ENCODE assay signal across 9 cellular contexts in the genomic region with DNA sequence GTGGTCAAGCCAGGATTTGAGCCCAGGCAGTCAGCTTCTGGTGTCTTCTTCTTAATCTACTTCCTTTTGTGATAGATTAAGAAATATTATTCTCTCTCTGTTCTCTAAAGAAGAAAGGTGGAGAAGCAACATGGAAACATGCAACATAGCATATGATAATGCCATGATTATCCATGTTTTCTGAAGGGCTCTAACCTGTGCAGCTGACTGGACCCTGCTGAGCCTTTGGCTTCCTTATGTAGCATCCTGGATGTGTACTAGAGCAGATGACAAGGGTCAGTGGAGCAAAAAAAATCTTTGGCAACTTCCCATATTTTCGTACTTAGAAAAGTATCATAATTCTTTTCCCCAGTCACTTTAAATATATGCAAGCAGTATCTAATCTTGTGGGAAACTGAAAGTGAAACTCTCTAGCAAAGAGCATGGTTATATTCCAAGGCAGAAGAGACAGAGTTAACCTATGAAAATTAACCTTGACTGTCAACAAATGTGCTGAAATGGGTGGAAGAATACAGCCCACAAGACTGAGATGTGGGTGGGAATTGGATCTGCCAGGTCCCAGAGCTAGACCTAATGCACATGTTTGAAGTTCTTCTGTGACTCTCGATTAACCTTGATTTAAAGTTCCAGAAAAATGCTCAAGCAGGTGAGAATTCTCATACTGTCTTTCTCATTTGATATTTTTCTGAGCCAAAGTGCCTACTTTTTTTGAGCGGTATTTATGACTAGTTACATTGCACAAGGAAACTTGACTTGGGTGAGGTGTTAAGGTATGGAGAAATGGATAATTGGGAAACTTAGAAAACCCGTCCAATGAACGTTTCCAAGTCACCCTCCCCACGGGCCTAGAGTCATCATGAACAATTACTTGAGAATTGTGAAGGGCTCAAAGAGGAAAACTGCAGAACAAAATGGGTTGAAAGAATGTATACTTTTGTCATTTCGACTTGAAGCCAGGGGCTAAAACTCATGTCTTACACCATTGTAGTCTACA.
A peak's percentile ranks its signal among the peaks of the same experiment; 100 is the strongest.
DNase-seq lines count a peak whose midpoint lies in the region; ATAC-seq, FAIRE-seq and TF ChIP-seq lines count a peak whose summit lies in the region.
"Had no signal": no experiment of that assay in that cellular context is flagged by ENCODE, and none has a peak within 500 bp of the region (broad histone marks: within the 10 kb centered on the region; RNA-seq: fewer than 3 reads in every experiment).

No MANE protein-coding gene starts in this region.

- peak overlapping the region; percentile 70 for H3K4me3 Mint-ChIP-seq in CD8-positive, alpha-beta T cell
- H3K4me3 Mint-ChIP-seq in endothelial cell (ENCODE audit: unreplicated experiment): no peak overlapping the region

- no peak for TF ChIP-seq POLR2A in sigmoid colon (IDR thresholded peaks at IDR 0.05)

- 81% methylated on average over 7 of the region's 7 CpGs for WGBS in sigmoid colon, 2 donors

- TF ChIP-seq EP300 in sigmoid colon (IDR thresholded peaks at IDR 0.05): no peak

- H3K9me3 ChIP-seq in CD8-positive, alpha-beta T cell (ENCODE audit: low read length): no peaks in the 10 kb centered on the region
- H3K9me3 ChIP-seq in sigmoid colon: no peaks in the 10 kb centered on the region

- peak overlapping the region; percentile 19 for H3K27ac Mint-ChIP-seq in CD8-positive, alpha-beta T cell
- no peak overlapping the region for H3K27ac Mint-ChIP-seq in endothelial cell (ENCODE audit: unreplicated experiment)

- intact Hi-C loops in CD8-positive, alpha-beta T cell (cut with DNase I, micrococcal nuclease): no loop called here
- intact Hi-C loops in left ventricle myocardium superior (cut with micrococcal nuclease) (no loop called here), sigmoid colon (cut with DNase I) (no loop called here)

- no peaks in the 10 kb centered on the region for H3K36me3 ChIP-seq in CD8-positive, alpha-beta T cell (ENCODE audit: insufficient read depth, low read length)
- no peaks in the 10 kb centered on the region for H3K36me3 ChIP-seq in sigmoid colon

- H3K36me3 Mint-ChIP-seq in CD8-positive, alpha-beta T cell: peaks cover 13% of the 10 kb centered on the region
- H3K36me3 Mint-ChIP-seq in endothelial cell (ENCODE audit: low read depth, unreplicated experiment): no peaks in the 10 kb centered on the region

- no peaks in the 10 kb centered on the region for H3K27me3 ChIP-seq in CD8-positive, alpha-beta T cell (ENCODE audit: insufficient read depth, low read length)
- H3K27me3 ChIP-seq in sigmoid colon: no peaks in the 10 kb centered on the region

- ATAC-seq in CD8-positive, alpha-beta T cell: peak; percentile 55
- ATAC-seq in GM21447 (IDR thresholded peaks at IDR 0.05; ENCODE audit: unreplicated experiment): peak; percentile 56
- ATAC-seq in left ventricle myocardium superior: peak; percentile 65
- no peak for ATAC-seq in HG02870 (IDR thresholded peaks at IDR 0.05; ENCODE audit: unreplicated experiment)

- CTCF ChIA-PET in CD8-positive, alpha-beta T cell (lab: Charles Lee): no interaction called here

- H3K4me1 Mint-ChIP-seq in CD8-positive, alpha-beta T cell (ENCODE audit: low read depth): peaks cover 40% of the 10 kb centered on the region
- H3K4me1 Mint-ChIP-seq in endothelial cell (ENCODE audit: unreplicated experiment): no peaks in the 10 kb centered on the region

- TF ChIP-seq CTCF in CD8-positive, alpha-beta T cell (IDR thresholded peaks at IDR 0.05): no peak
- TF ChIP-seq CTCF in endothelial cell (IDR thresholded peaks at IDR 0.05; ENCODE audit: unreplicated experiment) (no peak), D721Med (IDR thresholded peaks at IDR 0.05; ENCODE audit: insufficient read depth, missing control alignments) (no peak), sigmoid colon (IDR thresholded peaks at IDR 0.05) (no peak)

- peak overlapping the region; percentile 9 for H3K4me3 ChIP-seq in CD8-positive, alpha-beta T cell (ENCODE audit: low read depth, low read length)
- no peak overlapping the region for H3K4me3 ChIP-seq in sigmoid colon

- POLR2A ChIA-PET in CD8-positive, alpha-beta T cell (lab: Charles Lee): no interaction called here

- FAIRE-seq in D721Med (lab: Jason Lieb, UNC): no peak

- DNase-seq in CD8-positive, alpha-beta T cell: no peak
- DNase-seq in NCI-H446 treated with DMSO at 0.1 percent for 48 hours (lab: John Stamatoyannopoulos, UW) (peak; percentile 1), left ventricle myocardium superior (no peak), endothelial cell (ENCODE audit: low spot score) (no peak), D721Med (ENCODE audit: insufficient read length, low spot score) (no peak), sigmoid colon (no peak)

- H3K4me1 ChIP-seq in CD8-positive, alpha-beta T cell (ENCODE audit: insufficient read depth, low read length): peaks cover 12% of the 10 kb centered on the region
- peaks cover 0 to 12% (median 5%) of the 10 kb centered on the region in 4 donors for H3K4me1 ChIP-seq in sigmoid colon

- no peaks in the 10 kb centered on the region for H3K9me3 Mint-ChIP-seq in CD8-positive, alpha-beta T cell
- no peaks in the 10 kb centered on the region for H3K9me3 Mint-ChIP-seq in endothelial cell (ENCODE audit: unreplicated experiment)

- no peaks in the 10 kb centered on the region for H3K27me3 Mint-ChIP-seq in CD8-positive, alpha-beta T cell (ENCODE audit: low read depth)
- H3K27me3 Mint-ChIP-seq in endothelial cell (ENCODE audit: unreplicated experiment): peaks cover 3% of the 10 kb centered on the region

- H3K27ac ChIP-seq in CD8-positive, alpha-beta T cell (ENCODE audit: low read depth, low read length): no peak overlapping the region
- no peak overlapping the region for H3K27ac ChIP-seq in sigmoid colon
- H3K27ac ChIP-seq: epithelial cell of prostate had no signal
